In the genomic region with DNA sequence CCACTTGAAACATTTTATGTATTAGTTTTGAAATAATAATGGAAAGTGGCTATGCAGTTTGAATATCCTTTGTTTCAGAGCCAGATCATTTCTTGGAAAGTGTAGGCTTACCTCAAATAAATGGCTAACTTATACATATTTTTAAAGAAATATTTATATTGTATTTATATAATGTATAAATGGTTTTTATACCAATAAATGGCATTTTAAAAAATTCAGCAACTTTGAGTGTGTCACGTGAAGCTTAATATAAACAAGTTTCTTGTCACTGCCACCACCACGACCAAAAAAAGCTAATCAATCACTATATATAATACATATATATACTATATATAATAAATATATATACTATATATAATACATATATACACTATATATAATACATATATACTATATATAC, we compare ENCODE assay signal across 28 cellular contexts. TPM values are rescaled to one million over a fixed set of nuclear protein-coding genes. Genes with fewer than 3 reads are reported as not detected.
"Had no signal": no experiment of that assay in that cellular context is flagged by ENCODE, and none has a peak within 500 bp of the region (broad histone marks: within the 10 kb centered on the region; RNA-seq: fewer than 3 reads in every experiment).

No MANE protein-coding gene starts in this region.

- H3K36me3 ChIP-seq: ovary, sigmoid colon, stomach, thyroid gland, vagina had no signal

- H3K4me3 ChIP-seq: left lung, lower lobe of right lung, mucosa of descending colon, ovary, stomach, thyroid gland, upper lobe of left lung, vagina had no signal

- H3K27me3 ChIP-seq: brain microvascular endothelial cell, ovary, sigmoid colon, thyroid gland, upper lobe of left lung, vagina had no signal

- DNase-seq: activated CD4-positive, alpha-beta memory T cell treated with anti-CD3 and anti-CD28 coated beads, Interleukin-2, amount 10 ng/mL, durations not matched to agents 7 days and 5 days; activated CD4-positive, alpha-beta T cell treated with anti-CD3 and anti-CD28 coated beads for 1 hour; activated CD8-positive, alpha-beta memory T cell treated with anti-CD3 and anti-CD28 coated beads, Interleukin-2, amount 50 U/mL, for 48 hours; activated gamma-delta T cell; activated naive CD8-positive, alpha-beta T cell treated with anti-CD3 and anti-CD28 coated beads, Interleukin-2, amount 10 ng/mL, durations not matched to agents 7 days and 5 days; activated T-cell treated with anti-CD3 and anti-CD28 coated beads, Interleukin-2, amount 50 U/mL, for 24 hours; caudate nucleus; cortex of kidney; left lung; lower lobe of right lung; mucosa of descending colon; ovary; retina; sigmoid colon; small intestine; stimulated activated CD4-positive, alpha-beta T cell treated with anti-CD3 and anti-CD28 coated beads, Interleukin-4, amount 100 ng/mL, for 24 hours; stomach; thyroid gland; upper lobe of left lung had no signal

- H3K27ac Mint-ChIP-seq: activated CD4-positive, alpha-beta memory T cell treated with anti-CD3 and anti-CD28 coated beads, Interleukin-2, amount 10 ng/mL, durations not matched to agents 7 days and 5 days; activated CD4-positive, alpha-beta T cell treated with anti-CD3 and anti-CD28 coated beads, Interleukin-2, amount 10 ng/mL, durations not matched to agents 7 days and 5 days; activated naive CD4-positive, alpha-beta T cell treated with anti-CD3 and anti-CD28 coated beads, Interleukin-2, amount 10 ng/mL, durations not matched to agents 7 days and 5 days; activated T-cell treated with anti-CD3 and anti-CD28 coated beads, Interleukin-2, amount 50 U/mL, for 24 hours; nephron; progenitor cell of endocrine pancreas; stimulated activated effector memory CD8-positive, alpha-beta T cell treated with anti-CD3 and anti-CD28 coated beads, Interleukin-12 subunit alpha, Interleukin-12 subunit beta, amount 100 ng/mL, for 72 hours; WTC11 had no signal

- H3K36me3 Mint-ChIP-seq: activated naive CD8-positive, alpha-beta T cell treated with anti-CD3 and anti-CD28 coated beads, Interleukin-2, amount 10 ng/mL, durations not matched to agents 7 days and 5 days; stimulated activated effector memory CD8-positive, alpha-beta T cell treated with anti-CD3 and anti-CD28 coated beads, Interleukin-12 subunit alpha, Interleukin-12 subunit beta, amount 100 ng/mL, for 72 hours had no signal

- H3K9me3 ChIP-seq: left lung, lower lobe of right lung, mucosa of descending colon, ovary, sigmoid colon, thyroid gland, upper lobe of left lung, vagina had no signal

- H3K4me1 ChIP-seq: vagina had no signal

- H3K27ac ChIP-seq: lower lobe of right lung, ovary, stomach, thyroid gland, vagina had no signal

- H3K4me3 Mint-ChIP-seq: activated CD4-positive, alpha-beta memory T cell treated with anti-CD3 and anti-CD28 coated beads, Interleukin-2, amount 10 ng/mL, durations not matched to agents 7 days and 5 days; activated CD4-positive, alpha-beta T cell treated with anti-CD3 and anti-CD28 coated beads, Interleukin-2, amount 10 ng/mL, durations not matched to agents 7 days and 5 days; activated T-cell treated with anti-CD3 and anti-CD28 coated beads, Interleukin-2, amount 50 U/mL, for 24 hours; nephron; WTC11 had no signal

- ATAC-seq: left lung; lower lobe of right lung; mucosa of descending colon; stimulated activated effector memory CD8-positive, alpha-beta T cell treated with anti-CD3 and anti-CD28 coated beads, Interleukin-12 subunit alpha, Interleukin-12 subunit beta, amount 100 ng/mL, for 72 hours had no signal

- H3K9me3 Mint-ChIP-seq: activated CD4-positive, alpha-beta memory T cell treated with anti-CD3 and anti-CD28 coated beads, Interleukin-2, amount 10 ng/mL, durations not matched to agents 7 days and 5 days; activated naive CD4-positive, alpha-beta T cell treated with anti-CD3 and anti-CD28 coated beads, Interleukin-2, amount 10 ng/mL, durations not matched to agents 7 days and 5 days; activated T-cell treated with anti-CD3 and anti-CD28 coated beads, Interleukin-2, amount 50 U/mL, for 24 hours; stimulated activated effector memory CD8-positive, alpha-beta T cell treated with anti-CD3 and anti-CD28 coated beads, Interleukin-12 subunit alpha, Interleukin-12 subunit beta, amount 100 ng/mL, for 72 hours had no signal

RNA-seq across cellular contexts. Expression of a gene that starts 4.8 kb away (rescaled TPM):
- total RNA-seq: frontal cortex, progenitor cell of endocrine pancreas, stomach had no signal
